Comparison of ENCODE assay signal across 1 cellular context in genomic region chr14:65281991-65282908, GRCh38.
TF ChIP-seq lines count a peak whose summit lies in the region.

No MANE protein-coding gene starts in this region.

TF ChIP-seq in SK-N-SH treated with all-trans-retinoic acid at 6 μM for 48 hours, 23 proteins besides CTCF, POLR2A, EP300 and RAD21 (continued from another document):
- TF ChIP-seq TSHZ2 (CRISPR knock-in tag; IDR thresholded peaks at IDR 0.05) (no peak), GLIS3 (CRISPR knock-in tag; IDR thresholded peaks at IDR 0.05) (no peak), ZC3H10 (CRISPR knock-in tag; IDR thresholded peaks at IDR 0.05) (no peak), CSDC2 (CRISPR knock-in tag; IDR thresholded peaks at IDR 0.05) (no peak), POU6F1 (CRISPR knock-in tag; IDR thresholded peaks at IDR 0.05; ENCODE audit: borderline replicate concordance, low read depth) (no peak)
